Comparison of ENCODE assay signal across 21 cellular contexts in the genomic region with DNA sequence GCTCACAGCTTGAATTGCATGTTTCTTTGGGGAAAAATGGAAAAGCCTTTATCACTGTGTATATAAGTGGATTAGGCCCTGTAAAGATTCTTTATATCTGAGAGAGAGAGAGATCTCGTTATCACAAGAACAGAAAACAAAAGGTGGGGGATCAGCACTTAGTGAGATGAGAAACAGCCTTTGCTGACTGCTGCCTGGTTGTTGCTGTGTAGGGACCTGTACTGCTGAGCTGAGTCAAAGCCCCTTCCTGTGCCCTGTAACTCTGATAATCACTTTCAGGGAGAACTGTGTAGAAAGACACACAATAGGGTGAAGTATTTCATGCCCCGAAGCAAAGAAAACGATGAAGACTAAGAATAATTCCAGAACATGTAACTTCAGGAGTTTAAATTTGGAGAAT. TPM values are rescaled to one million over a fixed set of nuclear protein-coding genes. Genes with fewer than 3 reads are reported as not detected.
"Had no signal": no experiment of that assay in that cellular context is flagged by ENCODE, and none has a peak within 500 bp of the region (broad histone marks: within the 10 kb centered on the region; RNA-seq: fewer than 3 reads in every experiment).

No MANE protein-coding gene starts in this region.

- ATAC-seq: activated CD8-positive, alpha-beta memory T cell treated with anti-CD3 and anti-CD28 coated beads, Interleukin-2, amount 10 ng/mL, durations not matched to agents 7 days and 5 days; heart left ventricle; left lung; natural killer cell treated with Interleukin-12 subunit alpha and Interleukin-12 subunit beta and Interleukin-15 and Interleukin-18, amount 100 ng/mL, for 72 hours; T-helper 17 cell had no signal

- H3K9me3 ChIP-seq: heart left ventricle, left lung had no signal

- H3K4me3 Mint-ChIP-seq: activated CD8-positive, alpha-beta memory T cell treated with anti-CD3 and anti-CD28 coated beads, Interleukin-2, amount 10 ng/mL, durations not matched to agents 7 days and 5 days; activated naive CD4-positive, alpha-beta T cell treated with anti-CD3 and anti-CD28 coated beads, Interleukin-2, amount 50 U/mL, for 24 hours; activated T-cell treated with anti-CD3 and anti-CD28 coated beads, Interleukin-2, amount 50 U/mL, for 24 hours; brain; memory B cell; natural killer cell treated with Interleukin-12 subunit alpha and Interleukin-12 subunit beta and Interleukin-15 and Interleukin-18, amount 100 ng/mL, for 72 hours; T-helper 17 cell had no signal

- H3K36me3 ChIP-seq: left lung had no signal

- H3K9me3 Mint-ChIP-seq: activated naive CD4-positive, alpha-beta T cell treated with anti-CD3 and anti-CD28 coated beads, Interleukin-2, amount 50 U/mL, for 24 hours; activated T-cell treated with anti-CD3 and anti-CD28 coated beads, Interleukin-2, amount 50 U/mL, for 24 hours; brain; memory B cell; natural killer cell treated with Interleukin-12 subunit alpha and Interleukin-12 subunit beta and Interleukin-15 and Interleukin-18, amount 100 ng/mL, for 72 hours had no signal

- H3K27ac ChIP-seq: heart left ventricle, left lung had no signal

- H3K27me3 Mint-ChIP-seq: activated CD8-positive, alpha-beta memory T cell treated with anti-CD3 and anti-CD28 coated beads, Interleukin-2, amount 10 ng/mL, durations not matched to agents 7 days and 5 days; activated T-cell treated with anti-CD3 and anti-CD28 coated beads, Interleukin-2, amount 50 U/mL, for 24 hours; brain had no signal

- H3K4me1 ChIP-seq: left lung had no signal

- H3K36me3 Mint-ChIP-seq: activated CD8-positive, alpha-beta memory T cell treated with anti-CD3 and anti-CD28 coated beads, Interleukin-2, amount 10 ng/mL, durations not matched to agents 7 days and 5 days; activated naive CD4-positive, alpha-beta T cell treated with anti-CD3 and anti-CD28 coated beads, Interleukin-2, amount 50 U/mL, for 24 hours; memory B cell; natural killer cell treated with Interleukin-12 subunit alpha and Interleukin-12 subunit beta and Interleukin-15 and Interleukin-18, amount 100 ng/mL, for 72 hours had no signal

- DNase-seq: activated CD8-positive, alpha-beta memory T cell treated with anti-CD3 and anti-CD28 coated beads, Interleukin-2, amount 10 ng/mL, durations not matched to agents 7 days and 5 days; activated effector memory CD4-positive, alpha-beta T cell treated with Interleukin-2 at 50 U/mL for 16 hours; activated T-cell treated with anti-CD3 and anti-CD28 coated beads, Interleukin-2, amount 50 U/mL, for 24 hours; amniotic stem cell; cerebellar nuclear complex; heart left ventricle; islet precursor cell; left lung; stimulated activated CD4-positive, alpha-beta T cell treated with anti-CD3 and anti-CD28 coated beads, Interleukin-12 subunit alpha, Interleukin-12 subunit beta, amount 100 ng/mL, for 4 hours; stimulated activated naive CD4-positive, alpha-beta T cell; substantia nigra; T-helper 17 cell; trophoblast cell had no signal

- H3K4me1 Mint-ChIP-seq: activated naive CD4-positive, alpha-beta T cell treated with anti-CD3 and anti-CD28 coated beads, Interleukin-2, amount 50 U/mL, for 24 hours; brain; T-helper 17 cell had no signal

- H3K27me3 ChIP-seq: heart left ventricle, left lung had no signal

- H3K27ac Mint-ChIP-seq: activated CD8-positive, alpha-beta memory T cell treated with anti-CD3 and anti-CD28 coated beads, Interleukin-2, amount 10 ng/mL, durations not matched to agents 7 days and 5 days; activated naive CD4-positive, alpha-beta T cell treated with anti-CD3 and anti-CD28 coated beads, Interleukin-2, amount 50 U/mL, for 24 hours; activated T-cell treated with anti-CD3 and anti-CD28 coated beads, Interleukin-2, amount 50 U/mL, for 24 hours; memory B cell; natural killer cell treated with Interleukin-12 subunit alpha and Interleukin-12 subunit beta and Interleukin-15 and Interleukin-18, amount 100 ng/mL, for 72 hours; T-helper 17 cell had no signal

- FAIRE-seq: endometrium, frontal cortex had no signal

- H3K4me3 ChIP-seq: heart left ventricle, left lung had no signal

RNA-seq across cellular contexts. Expression of a gene that starts 30.6 kb away (rescaled TPM):
- total RNA-seq: activated CD8-positive, alpha-beta memory T cell treated with anti-CD3 and anti-CD28 coated beads, Interleukin-2, amount 10 ng/mL, durations not matched to agents 7 days and 5 days; dermis microvascular lymphatic vessel endothelial cell; frontal cortex; left lung; natural killer cell treated with Interleukin-12 subunit alpha and Interleukin-12 subunit beta and Interleukin-15 and Interleukin-18, amount 100 ng/mL, for 72 hours; osteoblast; T-helper 17 cell had no signal
- polyA plus RNA-seq: heart left ventricle had no signal
